Comparison of ENCODE assay signal across 1 cellular context in genomic region chr17:43445009-43445589, GRCh38.
TF ChIP-seq lines count a peak whose summit lies in the region.

No MANE protein-coding gene starts in this region.

TF ChIP-seq in GM23338, 12 proteins besides CTCF, POLR2A, EP300 and RAD21 (continued from another document):
- TF ChIP-seq ZNF462 (CRISPR knock-in tag; IDR thresholded peaks at IDR 0.05) (no peak), EZH2phosphoT487 (IDR thresholded peaks at IDR 0.05; ENCODE audit: unreplicated experiment) (no peak), ZNF331 (CRISPR knock-in tag; IDR thresholded peaks at IDR 0.05; ENCODE audit: low read depth) (no peak), POLR2AphosphoS5 (IDR thresholded peaks at IDR 0.05; ENCODE audit: low read depth) (no peak), CREB1 (CRISPR knock-in tag; IDR thresholded peaks at IDR 0.05; ENCODE audit: low read depth) (no peak), JUNB (IDR thresholded peaks at IDR 0.05; ENCODE audit: unreplicated experiment) (no peak), ETS1 (IDR thresholded peaks at IDR 0.05) (no peak), STAT1 (IDR thresholded peaks at IDR 0.05; ENCODE audit: unreplicated experiment) (no peak)
